In the genomic region with DNA sequence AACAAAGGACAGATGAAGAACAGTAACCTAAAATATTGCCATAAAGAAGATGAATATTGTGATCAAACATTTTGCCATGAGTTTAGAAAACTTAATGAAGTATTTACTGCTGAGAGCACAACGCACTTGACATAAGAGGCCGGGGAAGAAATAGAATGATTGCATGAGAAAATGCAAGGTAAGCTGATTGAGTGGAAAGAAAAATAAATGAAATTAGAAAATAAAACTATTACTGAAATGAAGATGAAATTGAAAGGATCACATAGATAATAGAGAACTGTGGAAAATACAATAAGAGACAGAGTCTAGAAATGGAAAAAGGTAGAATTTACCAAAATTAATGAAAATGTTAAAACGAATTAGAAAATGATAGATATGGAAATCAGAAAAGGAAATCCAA, we compare ENCODE assay signal across 1 cellular context.
TF ChIP-seq lines count a peak whose summit lies in the region.

No MANE protein-coding gene starts in this region.

TF ChIP-seq in HepG2, 621 proteins besides CTCF, POLR2A, EP300 and RAD21:
- TF ChIP-seq TSC22D2 (CRISPR knock-in tag; IDR thresholded peaks at IDR 0.05; ENCODE audit: borderline replicate concordance), result no peak
- peak; percentile 51; the same call in 1 of the 2 replicates for TF ChIP-seq MAFF (IDR thresholded peaks at IDR 0.05; ENCODE audit: low read depth, low read length)
- no peak for TF ChIP-seq BRCA1 (CRISPR knock-in tag; IDR thresholded peaks at IDR 0.05)
- TF ChIP-seq, protein P1, sequence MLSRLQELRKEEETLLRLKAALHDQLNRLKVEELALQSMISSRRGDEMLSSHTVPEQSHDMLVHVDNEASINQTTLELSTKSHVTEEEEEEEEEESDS (CRISPR knock-in tag; IDR thresholded peaks at IDR 0.05; ENCODE audit: borderline replicate concordance), result no peak
- TF ChIP-seq FIP1L1 (IDR thresholded peaks at IDR 0.05; ENCODE audit: borderline replicate concordance, insufficient read depth, low read depth, low read length), result no peak
- TF ChIP-seq KLF12 (CRISPR knock-in tag; IDR thresholded peaks at IDR 0.05; ENCODE audit: borderline replicate concordance), result no peak
- TF ChIP-seq MIER2 (CRISPR knock-in tag; IDR thresholded peaks at IDR 0.05), result no peak
- no peak for TF ChIP-seq NFATC3 (CRISPR knock-in tag; IDR thresholded peaks at IDR 0.05)
- no peak for TF ChIP-seq THAP11 (CRISPR knock-in tag; IDR thresholded peaks at IDR 0.05)
- no peak for TF ChIP-seq HNF4G (IDR thresholded peaks at IDR 0.05; ENCODE audit: borderline replicate concordance, low read depth, low read length)
- no peak for TF ChIP-seq HNF4G (CRISPR knock-in tag; IDR thresholded peaks at IDR 0.05; ENCODE audit: borderline replicate concordance, low read depth)
- TF ChIP-seq FOSL2 (CRISPR knock-in tag; IDR thresholded peaks at IDR 0.05), result no peak
- TF ChIP-seq, protein P2, sequence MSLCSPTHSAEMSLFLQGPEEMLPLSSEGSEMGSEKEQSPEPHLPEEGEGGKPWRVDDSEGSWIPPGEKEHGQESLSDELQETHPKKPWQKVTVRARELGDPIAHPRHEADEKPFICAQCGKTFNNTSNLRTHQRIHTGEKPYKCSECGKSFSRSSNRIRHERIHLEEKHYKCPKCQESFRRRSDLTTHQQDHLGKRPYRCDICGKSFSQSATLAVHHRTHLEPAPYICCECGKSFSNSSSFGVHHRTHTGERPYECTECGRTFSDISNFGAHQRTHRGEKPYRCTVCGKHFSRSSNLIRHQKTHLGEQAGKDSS (CRISPR knock-in tag; IDR thresholded peaks at IDR 0.05; ENCODE audit: borderline replicate concordance, low read depth), result no peak
- TF ChIP-seq GABPB1 (CRISPR knock-in tag; IDR thresholded peaks at IDR 0.05), result no peak
- no peak for TF ChIP-seq SIN3A (IDR thresholded peaks at IDR 0.05; ENCODE audit: borderline replicate concordance, low read depth, low read length)
- TF ChIP-seq MAFK (conservative IDR thresholded peaks at IDR 0.05 in 1 of 2, IDR thresholded peaks at IDR 0.05 in 1 of 2; ENCODE audit: low read length in 2 of 2), result peak; percentile 60 to 72
- TF ChIP-seq ZMYM3 (CRISPR knock-in tag; IDR thresholded peaks at IDR 0.05), result no peak
